Comparison of ENCODE assay signal across 22 cellular contexts in genomic region chr9:115522928-115523327, GRCh38.
"Had no signal": no experiment of that assay in that cellular context is flagged by ENCODE, and none has a peak within 500 bp of the region (broad histone marks: within the 10 kb centered on the region; RNA-seq: fewer than 3 reads in every experiment).

No MANE protein-coding gene starts in this region.

- ATAC-seq: activated CD4-positive, alpha-beta T cell treated with anti-CD3 and anti-CD28 coated beads for 36 hours; activated T-helper 17 cell treated with anti-CD3 and anti-CD28 coated beads, Interleukin-2, amount 50 U/mL, for 72 hours had no signal

- H3K4me2 ChIP-seq: PC-9, SK-N-SH had no signal

- H3K27ac ChIP-seq: PC-9, VCaP had no signal

- H3K9ac ChIP-seq: SK-N-SH had no signal

- DNase-seq: activated CD4-positive, alpha-beta memory T cell treated with anti-CD3 and anti-CD28 coated beads, Interleukin-2, amount 10 ng/mL, durations not matched to agents 7 days and 5 days; activated CD4-positive, alpha-beta T cell treated with anti-CD3 and anti-CD28 coated beads for 36 hours; activated CD4-positive, alpha-beta T cell treated with anti-CD3 and anti-CD28 coated beads, Interleukin-2, amount 50 U/mL, for 1 hour; activated gamma-delta T cell; activated naive CD4-positive, alpha-beta T cell treated with anti-CD3 and anti-CD28 coated beads for 36 hours; activated T-cell treated with anti-CD3 and anti-CD28 coated beads for 4 hours; activated T-cell treated with anti-CD3 and anti-CD28 coated beads, Interleukin-2, amount 50 U/mL, for 48 hours; amygdala; Karpas-422; NCI-H1105 treated with DMSO at 0.1 percent for 48 hours; NCI-H1436 treated with DMSO at 0.1 percent for 48 hours; NCI-H1930; NCI-H2107; NCI-H446; NCI-H526; NCI-H774; PC-9; SIG-M5; SK-N-SH; T-helper 1 cell had no signal

- H3K4me3 ChIP-seq: PC-9 had no signal

- H2AFZ ChIP-seq: PC-9 had no signal

- H3K9me3 ChIP-seq: SK-N-SH had no signal
